8 cellular contexts compared by ENCODE assay signal in genomic region chr12:121576851-121577391, GRCh38. TPM values are rescaled to one million over a fixed set of nuclear protein-coding genes. Genes with fewer than 3 reads are reported as not detected.
A peak's percentile ranks its signal among the peaks of the same experiment; 100 is the strongest.
DNase-seq lines count a peak whose midpoint lies in the region; ATAC-seq lines count a peak whose summit lies in the region.

No MANE protein-coding gene starts in this region.

- no peaks in the 10 kb centered on the region for H3K27me3 Mint-ChIP-seq in memory B cell

- ATAC-seq in memory B cell (ENCODE audit: low read depth) (no peak), HG02763 (IDR thresholded peaks at IDR 0.05; ENCODE audit: unreplicated experiment) (no peak)
- ATAC-seq in activated naive CD4-positive, alpha-beta T cell treated with anti-CD3 and anti-CD28 coated beads, Interleukin-2, amount 50 U/mL, for 72 hours, result no peak

- peaks cover 9% of the 10 kb centered on the region for H3K36me3 Mint-ChIP-seq in memory B cell
- peaks cover 16 to 18% of the 10 kb centered on the region in 2 donors for H3K36me3 Mint-ChIP-seq in activated naive CD4-positive, alpha-beta T cell treated with anti-CD3 and anti-CD28 coated beads, Interleukin-2, amount 50 U/mL, for 72 hours

- DNase-seq in AG08395 (ENCODE audit: low spot score) (peak; percentile 83), HK-2 (ENCODE audit: unreplicated experiment) (peak; percentile 76), brain pericyte (ENCODE audit: low read depth, low spot score) (peak; percentile 47), memory B cell (ENCODE audit: low spot score in 2 of 2) (no peak), DMS53 (lab: John Stamatoyannopoulos, UW) (no peak), DMS79 (lab: John Stamatoyannopoulos, UW) (no peak)
- DNase-seq in activated naive CD4-positive, alpha-beta T cell treated with anti-CD3 and anti-CD28 coated beads, Interleukin-2, amount 50 U/mL, for 72 hours (ENCODE audit: low spot score in 2 of 2), result no peak

- no peaks in the 10 kb centered on the region for H3K9me3 Mint-ChIP-seq in memory B cell
- H3K9me3 Mint-ChIP-seq in activated naive CD4-positive, alpha-beta T cell treated with anti-CD3 and anti-CD28 coated beads, Interleukin-2, amount 50 U/mL, for 72 hours, result no peaks in the 10 kb centered on the region

- H3K4me3 Mint-ChIP-seq in memory B cell, result peak overlapping the region; percentile 39

- H3K4me1 Mint-ChIP-seq in memory B cell, result peaks cover 17% of the 10 kb centered on the region

- H3K27ac Mint-ChIP-seq in memory B cell, result peak overlapping the region; percentile 24
- no peak overlapping the region for H3K27ac Mint-ChIP-seq in activated naive CD4-positive, alpha-beta T cell treated with anti-CD3 and anti-CD28 coated beads, Interleukin-2, amount 50 U/mL, for 72 hours

RNA-seq across cellular contexts. Expression of gene KDM2B, which starts 3.9 kb away (rescaled TPM):
- 10 to 100 TPM; 28.9 to 66.8 TPM for total RNA-seq in activated naive CD4-positive, alpha-beta T cell treated with anti-CD3 and anti-CD28 coated beads, Interleukin-2, amount 50 U/mL, for 72 hours

RNA-seq across cellular contexts. Expression of gene ORAI1, which starts 49.4 kb away (rescaled TPM):
- 10 to 100 TPM; 23.0 to 23.2 TPM for total RNA-seq in activated naive CD4-positive, alpha-beta T cell treated with anti-CD3 and anti-CD28 coated beads, Interleukin-2, amount 50 U/mL, for 72 hours

Comparison
In these comparisons a context has a peak if more than half of its experiments do, and no peak if none do; other contexts are left out.
1. DNase-seq: peak in AG08395 (single experiment), HK-2 (single experiment) and brain pericyte (single experiment); none in memory B cell (0 of 2), DMS53 (single experiment), activated naive CD4-positive, alpha-beta T cell treated with anti-CD3 and anti-CD28 coated beads, Interleukin-2, amount 50 U/mL, for 72 hours (0 of 2) and DMS79 (single experiment).